In genomic region chr22:23180301-23180892, GRCh38 we compare ENCODE assay signal across 8 cellular contexts. TPM values are rescaled to one million over a fixed set of nuclear protein-coding genes. Genes with fewer than 3 reads are reported as not detected.
DNase-seq lines count a peak whose midpoint lies in the region; ATAC-seq, FAIRE-seq and TF ChIP-seq lines count a peak whose summit lies in the region.

Gene BCR, plus strand, starts transcription at chr22:23180509. Its CDS starts 452 bp downstream, at chr22:23180961.

- H3K14ac ChIP-seq in H1 (ENCODE audit: insufficient read length): no peak within 1 kb of the TSS

- peaks cover 23% of the 10 kb centered on the region for H3K79me1 ChIP-seq in H1 (ENCODE audit: low read depth, low read length)

- no peak for TF ChIP-seq EP300 in H1 (IDR thresholded peaks at IDR 0.05; ENCODE audit: borderline replicate concordance in 1 of 2, low read depth in 2 of 2, low read length in 2 of 2)

- peak within 1 kb of the TSS; percentile 83 for H4K91ac ChIP-seq in H1 (replicated peaks; ENCODE audit: insufficient read length, low read length)

- peak within 1 kb of the TSS; percentile 99; the same call in 1 of the 2 replicates for H2BK15ac ChIP-seq in H1 (ENCODE audit: low read length)

- intact Hi-C loops in lower lobe of right lung (cut with DNase I): no loop called here

- H2AFZ ChIP-seq in H1 (ENCODE audit: low read length): no peak within 1 kb of the TSS

- peaks cover 38 to 44% of the 10 kb centered on the region in 2 experiments for H3K79me2 ChIP-seq in H1 (ENCODE audit: control insufficient read depth in 1 of 2, insufficient read depth in 2 of 2, low read length in 2 of 2)

- peak within 1 kb of the TSS; percentile 85 to 95 for H3K4me2 ChIP-seq in H1 (ENCODE audit: insufficient read depth in 1 of 2, low read depth in 2 of 2, low read length in 2 of 2)

- peak; percentile 10 for DNase-seq in AG09309 (ENCODE audit: low read depth)
- peak; percentile 58 for DNase-seq in GM19240 (ENCODE audit: insufficient read length, low spot score)
- DNase-seq in NCI-H69 (lab: John Stamatoyannopoulos, UW): peak; percentile 87
- DNase-seq in H1 (ENCODE audit: low read depth in 1 of 2, low spot score in 2 of 2): no peak
- DNase-seq in lower lobe of right lung: peak; percentile 85
- DNase-seq in stimulated activated CD8-positive, alpha-beta memory T cell treated with anti-CD3 and anti-CD28 coated beads, Interleukin-12 subunit alpha, Interleukin-12 subunit beta, amount 100 ng/mL, for 1 hour (ENCODE audit: low read depth): peak; percentile 32

- H3K4me3 ChIP-seq in AG09309 (ENCODE audit: control insufficient read depth, low read depth, low read length) (peak within 1 kb of the TSS; percentile 60), H1 (ENCODE audit: extremely low read depth in 1 of 4, insufficient read depth in 2 of 4, low read depth in 3 of 4, low read length in 4 of 4) (peak within 1 kb of the TSS; percentile 65 to 88 (median 72)), lower lobe of right lung (peak within 1 kb of the TSS; percentile 69)

- CTCF ChIA-PET in activated CD8-positive, alpha-beta memory T cell treated with anti-CD3 and anti-CD28 coated beads for 36 hours (lab: Charles Lee): interaction anchor here (0.6 to 11.2 kb wide), 5 partner anchors 62 to 144 kb away, joined by 3 to 139 read pairs (median 8); no protein-coding TSS in a partner anchor
- CTCF ChIA-PET in H1 (lab: Charles Lee; ENCODE audit: partially characterized antibody): interaction anchor here (0.7 to 24.3 kb wide), 11 partner anchors 9 to 108 kb away, joined by 3 to 358 read pairs (median 6); no protein-coding TSS in a partner anchor

- H4K8ac ChIP-seq in H1 (ENCODE audit: extremely low read depth, insufficient read depth, low read length): no peak within 1 kb of the TSS; the same call in none of the 2 replicates

- H3K27ac ChIP-seq in H1 (ENCODE audit: low read depth, low read length): no peak within 1 kb of the TSS
- H3K27ac ChIP-seq in lower lobe of right lung: peak within 1 kb of the TSS; percentile 71

- peak within 1 kb of the TSS; percentile 38 for H4K5ac ChIP-seq in H1 (ENCODE audit: insufficient read length, low read depth, low read length)

- H2BK12ac ChIP-seq in H1 (ENCODE audit: low read depth, low read length): peak within 1 kb of the TSS; percentile 91; the same call in 1 of the 2 replicates

- peak within 1 kb of the TSS; percentile 91 for H3K18ac ChIP-seq in H1 (ENCODE audit: extremely low read depth, low read length)

- H2BK120ac ChIP-seq in H1 (replicated peaks; ENCODE audit: low read depth, low read length): peak within 1 kb of the TSS; percentile 48

- peaks cover 8 to 36% (median 21%) of the 10 kb centered on the region in 4 experiments for H3K4me1 ChIP-seq in H1 (replicated peaks in 1 of 4; ENCODE audit: control insufficient read depth in 3 of 4, insufficient read depth in 4 of 4, low read length in 3 of 4)
- peaks cover 55% of the 10 kb centered on the region for H3K4me1 ChIP-seq in lower lobe of right lung

- FAIRE-seq in H1 (lab: Jason Lieb, UNC): no peak

- H3K23me2 ChIP-seq in H1 (ENCODE audit: low read depth, low read length): peaks cover 20% of the 10 kb centered on the region

- H2BK20ac ChIP-seq in H1 (ENCODE audit: low read length): peak within 1 kb of the TSS; percentile 92

- peak within 1 kb of the TSS; percentile 79; the same call in 1 of the 2 replicates for H2AK5ac ChIP-seq in H1 (ENCODE audit: low read depth, low read length)

- no peaks in the 10 kb centered on the region; a peak in 1 of 8 replicates for H3K36me3 ChIP-seq in H1 (ENCODE audit: control insufficient read depth in 2 of 4, insufficient read depth in 4 of 4, low read length in 3 of 4)
- no peaks in the 10 kb centered on the region for H3K36me3 ChIP-seq in lower lobe of right lung

- peaks cover 18 to 20% of the 10 kb centered on the region in 2 experiments for H3K9me3 ChIP-seq in H1 (ENCODE audit: insufficient read depth in 2 of 2, low read depth in 1 of 2, low read length in 1 of 2)
- peaks cover 8% of the 10 kb centered on the region for H3K9me3 ChIP-seq in lower lobe of right lung

- TF ChIP-seq RAD21 in H1 (IDR thresholded peaks at IDR 0.05 in 1 of 2, conservative IDR thresholded peaks at IDR 0.05 in 1 of 2; ENCODE audit: low read depth in 2 of 2, low read length in 2 of 2): no peak

- H3K27me3 ChIP-seq in H1 (replicated peaks in 1 of 4; ENCODE audit: control insufficient read depth in 3 of 4, extremely low read depth in 1 of 4, insufficient read depth in 3 of 4, low read length in 3 of 4): peaks cover 0 to 6% (median 2%) of the 10 kb centered on the region in 4 experiments; a peak in 1 of 7 replicates
- H3K27me3 ChIP-seq in lower lobe of right lung (ENCODE audit: low read depth): no peaks in the 10 kb centered on the region

- H3K9ac ChIP-seq in H1 (replicated peaks in 1 of 4; ENCODE audit: extremely low read depth in 1 of 4, low read depth in 3 of 4, low read length in 3 of 4): peak within 1 kb of the TSS; percentile 56 to 69 (median 60); a peak in 6 of 7 replicates

- peak within 1 kb of the TSS; percentile 82; the same call in 1 of the 2 replicates for H2BK5ac ChIP-seq in H1 (ENCODE audit: low read depth, low read length)

- H3K56ac ChIP-seq in H1 (replicated peaks; ENCODE audit: insufficient read length, low read depth, low read length): peak within 1 kb of the TSS; percentile 75

- POLR2A ChIA-PET in activated CD8-positive, alpha-beta memory T cell treated with anti-CD3 and anti-CD28 coated beads for 36 hours (lab: Charles Lee): interaction anchor here (0.6 to 1.4 kb wide), 4 partner anchors 53 to 102 kb away, joined by 3 to 7 read pairs (median 4); no protein-coding TSS in a partner anchor
- POLR2A ChIA-PET in H1 (lab: Charles Lee; ENCODE audit: partially characterized antibody): interaction anchor here (1.2 to 6.0 kb wide), 11 partner anchors 12 to 102 kb away, joined by 3 to 34 read pairs (median 4); no protein-coding TSS in a partner anchor

- peak within 1 kb of the TSS; percentile 91 for H3K4ac ChIP-seq in H1 (replicated peaks; ENCODE audit: insufficient read length, low read depth, low read length)

- peak; percentile 10 for TF ChIP-seq CTCF in AG09309 (IDR thresholded peaks at IDR 0.05; ENCODE audit: control insufficient read depth, insufficient read depth, low read depth, low read length, missing control alignments)
- no peak for TF ChIP-seq CTCF in H1 (IDR thresholded peaks at IDR 0.05; ENCODE audit: control extremely low read depth in 1 of 3, insufficient read depth in 1 of 3, low read depth in 1 of 3, low read length in 3 of 3)
- no peak for TF ChIP-seq CTCF in lower lobe of right lung (IDR thresholded peaks at IDR 0.05)

- WGBS in H1 (ENCODE audit: extremely low coverage in 1 of 2, insufficient coverage in 1 of 2, insufficient read length in 1 of 2, insufficient replicate concordance in 2 of 2, low coverage in 1 of 2, low lambda C conversion rate in 2 of 2, missing lambda C conversion rate in 1 of 2), 2 experiments: 2% methylated on average over 17 of the region's 88 CpGs; no CpG with 5 or more reads in 1 of the 2 experiments

- peaks cover 25 to 34% of the 10 kb centered on the region in 2 experiments for H4K20me1 ChIP-seq in H1 (replicated peaks in 1 of 2; ENCODE audit: control insufficient read depth in 1 of 2, insufficient read depth in 2 of 2, low read length in 2 of 2)

- no peak within 1 kb of the TSS for H3K23ac ChIP-seq in H1 (ENCODE audit: insufficient read length)

- ATAC-seq in lower lobe of right lung: peak; percentile 85 to 86
- no peak for ATAC-seq in GM21423 (IDR thresholded peaks at IDR 0.05; ENCODE audit: unreplicated experiment)

- TF ChIP-seq POLR2A in H1 (IDR thresholded peaks at IDR 0.05; ENCODE audit: control extremely low read depth in 1 of 2, low read depth in 2 of 2, low read length in 2 of 2): no peak

TF ChIP-seq in H1, 55 proteins besides CTCF, POLR2A, EP300 and RAD21:
- TF ChIP-seq TAF1 (IDR thresholded peaks at IDR 0.05; ENCODE audit: low read depth, low read length) (peak; percentile 33; the same call in 1 of the 2 replicates), KDM4A (IDR thresholded peaks at IDR 0.05; ENCODE audit: low read depth, low read length, severe bottlenecking) (peak; percentile 34), BCL11A (IDR thresholded peaks at IDR 0.05; ENCODE audit: low read depth in 2 of 2, low read length in 2 of 2) (no peak), PHF8 (conservative IDR thresholded peaks at IDR 0.05; ENCODE audit: low read depth, low read length) (peak; percentile 33; the same call in 1 of the 2 replicates), MAX (IDR thresholded peaks at IDR 0.05) (no peak)

RNA-seq across cellular contexts. Expression of gene BCR, which starts in this region (rescaled TPM):
- total RNA-seq in activated CD8-positive, alpha-beta memory T cell treated with anti-CD3 and anti-CD28 coated beads for 36 hours: 10 to 100 TPM; 29.9 to 34.1 TPM
- total RNA-seq in H1 (2021; fragmentation: NEBNext Ultra II Directional; extraction: Animal tissue kit (Norgen Biotek cat#: 25700)): 122 and 130 TPM in 2 replicates
- 66.7 and 110 TPM in 2 replicates for polyA plus RNA-seq in H1 (2011; rRNA removed)
- polyA plus RNA-seq in H1 (2011; cell fraction: cytosol; rRNA removed): 101 TPM
- 162 TPM for polyA plus RNA-seq in H1 (2011; cell fraction: nucleus; rRNA removed)
- 76.6 to 172 TPM (median 129 TPM) in 4 replicates for polyA plus RNA-seq in H1 (2012, experiment 1 of 2)
- 53.7 TPM for polyA plus RNA-seq in H1 (2012, experiment 2 of 2)
- 37.8 TPM for polyA plus RNA-seq in H1 (2013, experiment 1 of 2)
- 37.4 TPM for polyA plus RNA-seq in H1 (2013, experiment 2 of 2)
- polyA minus RNA-seq in H1 (2011; rRNA and poly(A)+ RNA removed): 150 and 166 TPM in 2 replicates
- polyA minus RNA-seq in H1 (2011; cell fraction: cytosol; rRNA and poly(A)+ RNA removed): 183 TPM
- polyA minus RNA-seq in H1 (2011; cell fraction: nucleus; rRNA and poly(A)+ RNA removed): 71.0 TPM
- 57.2 TPM for total RNA-seq in lower lobe of right lung

Comparison
In these comparisons a context has a peak if more than half of its experiments do, and no peak if none do; other contexts are left out.
1. DNase-seq: peak in AG09309 (single experiment), GM19240 (single experiment), NCI-H69 (single experiment), lower lobe of right lung (single experiment) and stimulated activated CD8-positive, alpha-beta memory T cell treated with anti-CD3 and anti-CD28 coated beads, Interleukin-12 subunit alpha, Interleukin-12 subunit beta, amount 100 ng/mL, for 1 hour (single experiment); none in H1 (0 of 2).
2. Peak in every context shown above with its lines, with median percentiles within 50 percentile points of each other: H3K4me3 ChIP-seq.